In the genomic region with DNA sequence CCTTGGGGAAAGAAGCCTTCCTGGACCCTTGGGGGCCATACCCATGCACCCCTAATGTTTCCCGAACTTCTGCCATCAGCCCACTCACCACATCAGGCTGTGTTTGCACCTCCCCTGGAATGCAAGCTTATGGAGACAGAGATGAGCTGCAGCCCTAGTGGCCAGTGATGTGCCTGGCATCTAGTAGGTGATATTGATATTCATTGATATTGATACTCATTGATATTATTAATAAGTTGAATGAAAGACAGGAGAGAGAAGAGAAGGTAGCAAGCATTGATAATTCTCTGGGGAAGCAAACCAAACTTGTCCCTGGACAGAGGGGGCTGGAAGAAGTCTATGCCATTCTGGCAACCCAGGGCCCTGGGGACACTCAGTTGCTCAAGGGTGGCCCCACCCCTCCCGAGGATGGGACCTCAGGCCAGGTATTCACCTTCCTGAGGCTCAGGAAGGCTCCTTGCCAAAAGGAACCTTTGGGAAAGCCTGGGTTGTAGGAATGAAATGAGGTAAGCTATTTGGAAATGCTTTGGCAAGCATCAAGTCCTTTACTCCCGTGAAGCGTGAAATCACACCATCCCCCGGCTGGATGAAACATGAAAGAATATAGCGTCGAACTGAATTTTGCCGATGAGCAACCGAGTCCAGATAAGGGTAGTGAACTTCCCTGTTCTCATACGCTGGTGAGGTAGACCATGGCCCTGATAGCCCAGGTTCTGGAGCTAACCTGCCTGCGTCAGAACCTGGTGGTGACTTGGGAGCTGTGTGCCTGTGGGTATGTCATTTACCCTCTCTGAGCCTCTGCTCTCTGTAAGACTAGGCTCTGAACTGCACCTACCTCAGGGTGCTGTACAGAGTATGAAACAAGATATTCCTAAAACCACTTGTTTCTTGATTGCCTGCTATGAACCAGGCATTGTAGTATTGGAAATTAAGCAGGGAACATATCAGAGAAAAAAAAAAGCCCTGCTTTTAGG, we compare ENCODE assay signal across 21 cellular contexts.
A peak's percentile ranks its signal among the peaks of the same experiment; 100 is the strongest.
DNase-seq lines count a peak whose midpoint lies in the region; ATAC-seq and TF ChIP-seq lines count a peak whose summit lies in the region.
"Had no signal": no experiment of that assay in that cellular context is flagged by ENCODE, and none has a peak within 500 bp of the region (broad histone marks: within the 10 kb centered on the region; RNA-seq: fewer than 3 reads in every experiment).

No MANE protein-coding gene starts in this region.

- TF ChIP-seq EP300 in SK-N-SH (IDR thresholded peaks at IDR 0.05; ENCODE audit: borderline replicate concordance in 1 of 2, low read depth in 1 of 2, low read length in 1 of 2), result no peak

- H3K9ac ChIP-seq in SK-N-SH, result no peak overlapping the region
- H3K9ac ChIP-seq: GM23248 had no signal

- no peaks in the 10 kb centered on the region for H4K20me1 ChIP-seq in SK-N-SH (ENCODE audit: insufficient read depth)

- WGBS in SK-N-SH (ENCODE audit: low lambda C conversion rate), result 77% methylated on average over 10 of the region's 11 CpGs
- 55 to 79% methylated on average over 10 to 11 of the region's 11 CpGs for WGBS in body of pancreas, 2 donors

- DNase-seq in SK-N-SH (no peak), body of pancreas (peak in 3 of 4 donors; percentile 24 to 40 (median 36)), left lung (no peak), type B pancreatic cell (ENCODE audit: extremely low spot score, unreplicated experiment) (no peak), dorsolateral prefrontal cortex (no peak)
- no peak for DNase-seq in activated CD4-positive, alpha-beta T cell treated with anti-CD3 and anti-CD28 coated beads, Interleukin-2, amount 10 ng/mL, durations not matched to agents 7 days and 5 days
- no peak for DNase-seq in stimulated activated CD4-positive, alpha-beta T cell treated with anti-CD3 and anti-CD28 coated beads, Interleukin-4, amount 100 ng/mL, for 24 hours
- DNase-seq: activated B cell treated with CpG ODN at 0.5 μM for 24 hours; activated naive CD8-positive, alpha-beta T cell treated with anti-CD3 and anti-CD28 coated beads for 36 hours; COR-L47; GM23248; heart right ventricle; naive thymus-derived CD4-positive, alpha-beta T cell; NCI-H2227 treated with DMSO at 0.1 percent for 48 hours; OCI-M1; sigmoid colon; stimulated activated naive CD4-positive, alpha-beta T cell had no signal

- no peaks in the 10 kb centered on the region; the same call in 1 of the 2 replicates for H3K27me3 ChIP-seq in SK-N-SH (ENCODE audit: insufficient read depth)
- no peaks in the 10 kb centered on the region for H3K27me3 ChIP-seq in body of pancreas
- no peaks in the 10 kb centered on the region for H3K27me3 ChIP-seq in left lung
- H3K27me3 ChIP-seq in dorsolateral prefrontal cortex, result no peaks in the 10 kb centered on the region
- H3K27me3 ChIP-seq: heart right ventricle, sigmoid colon, vagina had no signal

- no peak for TF ChIP-seq RAD21 in SK-N-SH (IDR thresholded peaks at IDR 0.05; ENCODE audit: low read length)

- peaks cover 20% of the 10 kb centered on the region for H3K4me1 Mint-ChIP-seq in type B pancreatic cell (ENCODE audit: unreplicated experiment)
- H3K4me1 Mint-ChIP-seq in activated CD4-positive, alpha-beta T cell treated with anti-CD3 and anti-CD28 coated beads, Interleukin-2, amount 10 ng/mL, durations not matched to agents 7 days and 5 days, result no peaks in the 10 kb centered on the region

- H3K4me3 ChIP-seq in SK-N-SH (ENCODE audit: low read depth in 2 of 2, low read length in 1 of 2) (no peak overlapping the region), body of pancreas (no peak overlapping the region), left lung (no peak overlapping the region), dorsolateral prefrontal cortex (no peak overlapping the region)
- H3K4me3 ChIP-seq: A549, GM23248, heart right ventricle, sigmoid colon, vagina had no signal

- H3F3A ChIP-seq in SK-N-SH (replicated peaks; ENCODE audit: insufficient read depth), result no peaks in the 10 kb centered on the region

- H3K27ac ChIP-seq in SK-N-SH (ENCODE audit: low read depth in 2 of 2, low read length in 1 of 2) (peak overlapping the region in 1 of 2 experiments; percentile 95; a peak in 2 of 4 replicates), body of pancreas (peak overlapping the region in 1 of 4 donors; percentile 38), left lung (no peak overlapping the region), dorsolateral prefrontal cortex (peak overlapping the region in 1 of 59 donors; percentile 81)
- H3K27ac ChIP-seq: GM23248, heart right ventricle, sigmoid colon, vagina had no signal

- TF ChIP-seq CTCF in SK-N-SH (IDR thresholded peaks at IDR 0.05), result peak; percentile 17; the same call in 1 of the 2 replicates
- TF ChIP-seq CTCF in body of pancreas (IDR thresholded peaks at IDR 0.05), result no peak
- no peak for TF ChIP-seq CTCF in left lung (IDR thresholded peaks at IDR 0.05)
- TF ChIP-seq CTCF in type B pancreatic cell (conservative IDR thresholded peaks at IDR 0.05), result peak; percentile 56
- TF ChIP-seq CTCF in dorsolateral prefrontal cortex (IDR thresholded peaks at IDR 0.05 in 54 of 56, conservative IDR thresholded peaks at IDR 0.05 in 2 of 56; ENCODE audit: low read depth in 1 of 56, partially characterized antibody in 56 of 56), result peak in 3 of 56 donors; percentile 9 to 25 (median 16)

- no peak overlapping the region for H3K27ac Mint-ChIP-seq in type B pancreatic cell
- H3K27ac Mint-ChIP-seq in activated CD4-positive, alpha-beta T cell treated with anti-CD3 and anti-CD28 coated beads, Interleukin-2, amount 10 ng/mL, durations not matched to agents 7 days and 5 days, result no peak overlapping the region
- H3K27ac Mint-ChIP-seq: activated B cell treated with CpG ODN at 0.5 μM for 24 hours; activated naive CD8-positive, alpha-beta T cell treated with anti-CD3 and anti-CD28 coated beads for 36 hours had no signal

- CTCF ChIA-PET in SK-N-SH (lab: Yijun Ruan, JAX), result interaction anchor here (0.8 to 3.6 kb wide), 13 partner anchors 9 to 251 kb away, joined by 3 to 35 read pairs (median 4); no protein-coding TSS in a partner anchor
- CTCF ChIA-PET in activated CD4-positive, alpha-beta T cell treated with anti-CD3 and anti-CD28 coated beads, Interleukin-2, amount 10 ng/mL, durations not matched to agents 7 days and 5 days (lab: Charles Lee), result interaction anchor here (0.6 to 0.8 kb wide), 2 partner anchors 32 to 206 kb away, joined by 3 read pairs; no protein-coding TSS in a partner anchor

- no peak for ATAC-seq in SK-N-SH treated with all-trans-retinoic acid at 6 μM for 48 hours
- ATAC-seq in body of pancreas, result peak; percentile 76
- peak; percentile 46 for ATAC-seq in left lung
- ATAC-seq: A549; esophagus mucosa; naive thymus-derived CD4-positive, alpha-beta T cell had no signal

- H3K9me3 ChIP-seq in SK-N-SH (no peaks in the 10 kb centered on the region), body of pancreas (no peaks in the 10 kb centered on the region), left lung (no peaks in the 10 kb centered on the region)
- H3K9me3 ChIP-seq: sigmoid colon, vagina had no signal

- H3K79me2 ChIP-seq in SK-N-SH (ENCODE audit: insufficient read depth), result no peaks in the 10 kb centered on the region

- TF ChIP-seq POLR2A in body of pancreas (IDR thresholded peaks at IDR 0.05), result no peak

- no peak overlapping the region for H2AFZ ChIP-seq in SK-N-SH (ENCODE audit: low read depth)
- H2AFZ ChIP-seq: GM23248 had no signal

- H3K4me1 ChIP-seq in SK-N-SH (ENCODE audit: control insufficient read depth in 1 of 2, insufficient read depth in 2 of 2, low read depth in 1 of 2, low read length in 1 of 2) (peaks cover 0 to 50% of the 10 kb centered on the region in 2 experiments; a peak in 2 of 4 replicates), body of pancreas (peaks cover 12% of the 10 kb centered on the region), left lung (peaks cover 0 to 8% of the 10 kb centered on the region in 2 donors)
- H3K4me1 ChIP-seq: sigmoid colon, vagina had no signal

- H3K9me3 Mint-ChIP-seq in type B pancreatic cell, result no peaks in the 10 kb centered on the region
- no peaks in the 10 kb centered on the region for H3K9me3 Mint-ChIP-seq in activated CD4-positive, alpha-beta T cell treated with anti-CD3 and anti-CD28 coated beads, Interleukin-2, amount 10 ng/mL, durations not matched to agents 7 days and 5 days

- H3K36me3 Mint-ChIP-seq in type B pancreatic cell, result peaks cover 4% of the 10 kb centered on the region
- H3K36me3 Mint-ChIP-seq in activated CD4-positive, alpha-beta T cell treated with anti-CD3 and anti-CD28 coated beads, Interleukin-2, amount 10 ng/mL, durations not matched to agents 7 days and 5 days (ENCODE audit: low read depth), result no peaks in the 10 kb centered on the region
- H3K36me3 Mint-ChIP-seq: activated naive CD8-positive, alpha-beta T cell treated with anti-CD3 and anti-CD28 coated beads for 36 hours; naive thymus-derived CD4-positive, alpha-beta T cell had no signal

- no peaks in the 10 kb centered on the region for H3K36me3 ChIP-seq in SK-N-SH (replicated peaks in 1 of 2; ENCODE audit: control insufficient read depth in 1 of 2, insufficient read depth in 2 of 2, low read length in 1 of 2)
- H3K36me3 ChIP-seq in body of pancreas (replicated peaks in 1 of 2; ENCODE audit: insufficient read depth in 1 of 2, low read depth in 2 of 2), result no peaks in the 10 kb centered on the region
- H3K36me3 ChIP-seq in left lung, result no peaks in the 10 kb centered on the region
- H3K36me3 ChIP-seq: heart right ventricle, sigmoid colon, vagina had no signal

- no peak overlapping the region for H3K4me3 Mint-ChIP-seq in type B pancreatic cell
- H3K4me3 Mint-ChIP-seq in activated CD4-positive, alpha-beta T cell treated with anti-CD3 and anti-CD28 coated beads, Interleukin-2, amount 10 ng/mL, durations not matched to agents 7 days and 5 days, result no peak overlapping the region
- H3K4me3 Mint-ChIP-seq: activated B cell treated with CpG ODN at 0.5 μM for 24 hours; activated naive CD8-positive, alpha-beta T cell treated with anti-CD3 and anti-CD28 coated beads for 36 hours; naive thymus-derived CD4-positive, alpha-beta T cell had no signal

- no peaks in the 10 kb centered on the region for H3K9me2 ChIP-seq in SK-N-SH

- POLR2A ChIA-PET in SK-N-SH (lab: Yijun Ruan, JAX), result interaction anchor here (0.9 to 2.4 kb wide), 11 partner anchors 8 to 169 kb away, joined by 3 to 13 read pairs (median 4); a partner anchor contains a TSS
- POLR2A ChIA-PET in activated CD4-positive, alpha-beta T cell treated with anti-CD3 and anti-CD28 coated beads, Interleukin-2, amount 10 ng/mL, durations not matched to agents 7 days and 5 days (lab: Charles Lee), result interaction anchor here (0.6 kb wide), 1 partner anchor 69 kb away, joined by 3 read pairs; no protein-coding TSS in a partner anchor

- intact Hi-C loops in body of pancreas (cut with DNase I) (no loop called here), left lung (cut with DNase I) (no loop called here), dorsolateral prefrontal cortex (cut with DNase I) (no loop called here)

- H3K27me3 Mint-ChIP-seq in type B pancreatic cell, result peaks cover 5% of the 10 kb centered on the region
- H3K27me3 Mint-ChIP-seq in activated CD4-positive, alpha-beta T cell treated with anti-CD3 and anti-CD28 coated beads, Interleukin-2, amount 10 ng/mL, durations not matched to agents 7 days and 5 days, result peaks cover 2% of the 10 kb centered on the region
- H3K27me3 Mint-ChIP-seq: activated B cell treated with CpG ODN at 0.5 μM for 24 hours had no signal

- no peak overlapping the region for H3K4me2 ChIP-seq in SK-N-SH
- H3K4me2 ChIP-seq: A549 had no signal

TF ChIP-seq in SK-N-SH, 30 proteins besides CTCF, POLR2A, EP300 and RAD21 (continues in another document):
- no peak for TF ChIP-seq ELF1 (IDR thresholded peaks at IDR 0.05)

TF ChIP-seq in SK-N-SH treated with all-trans-retinoic acid at 6 μM for 48 hours, 23 proteins besides CTCF, POLR2A, EP300 and RAD21 (continues in another document):
- TF ChIP-seq ZFP3 (CRISPR knock-in tag; IDR thresholded peaks at IDR 0.05), result no peak

Comparison
In these comparisons a context has a peak if more than half of its experiments do, and no peak if none do; other contexts are left out.
1. DNase-seq: peak in body of pancreas (3 of 4); none in SK-N-SH (single experiment), left lung (0 of 2), type B pancreatic cell (single experiment), activated CD4-positive, alpha-beta T cell treated with anti-CD3 and anti-CD28 coated beads, Interleukin-2, amount 10 ng/mL, durations not matched to agents 7 days and 5 days (single experiment), stimulated activated CD4-positive, alpha-beta T cell treated with anti-CD3 and anti-CD28 coated beads, Interleukin-4, amount 100 ng/mL, for 24 hours (single experiment) and dorsolateral prefrontal cortex (0 of 10).
2. CTCF ChIP-seq: peak in SK-N-SH (single experiment) and type B pancreatic cell (single experiment); none in body of pancreas (0 of 7) and left lung (0 of 2).